In genomic region chr17:77101521-77102410, GRCh38 we compare ENCODE assay signal across 17 cellular contexts. TPM values are rescaled to one million over a fixed set of nuclear protein-coding genes. Genes with fewer than 3 reads are reported as not detected.
DNase-seq lines count a peak whose midpoint lies in the region; ATAC-seq and FAIRE-seq lines count a peak whose summit lies in the region.
"Had no signal": no experiment of that assay in that cellular context is flagged by ENCODE, and none has a peak within 500 bp of the region (broad histone marks: within the 10 kb centered on the region; RNA-seq: fewer than 3 reads in every experiment).

No MANE protein-coding gene starts in this region.

- no peaks in the 10 kb centered on the region for H3K9me3 Mint-ChIP-seq in naive thymus-derived CD8-positive, alpha-beta T cell
- H3K9me3 Mint-ChIP-seq: activated CD8-positive, alpha-beta T cell treated with anti-CD3 and anti-CD28 coated beads for 36 hours; IgD-negative memory B cell had no signal

- intact Hi-C loops in posterior cingulate gyrus (cut with DNase I) = no loop called here

- POLR2A ChIA-PET in naive thymus-derived CD8-positive, alpha-beta T cell (lab: Charles Lee) = no interaction called here

- peak; percentile 66 for DNase-seq in COLO829 (ENCODE audit: low spot score)
- peak; percentile 80 for DNase-seq in RCC 7860 (ENCODE audit: low spot score)
- no peak for DNase-seq in naive thymus-derived CD8-positive, alpha-beta T cell
- DNase-seq in DMS 273 treated with DMSO at 0.1 percent for 48 hours (lab: John Stamatoyannopoulos, UW) = no peak
- no peak for DNase-seq in HT-29 (ENCODE audit: low spot score)
- DNase-seq in posterior cingulate gyrus = no peak
- DNase-seq: activated CD8-positive, alpha-beta T cell treated with anti-CD3 and anti-CD28 coated beads for 36 hours; amniotic stem cell; DMS79 treated with DMSO at 0.1 percent for 48 hours; H7; left ventricle myocardium superior; NCI-H1092; NK-92 treated with Interleukin-12 subunit alpha and Interleukin-12 subunit beta, amount 100 ng/mL, for 24 hours; SIG-M5 had no signal

- peak; percentile 71 for FAIRE-seq in RCC 7860 (lab: Jason Lieb, UNC)
- FAIRE-seq: endometrium had no signal

- H3K36me3 Mint-ChIP-seq in naive thymus-derived CD8-positive, alpha-beta T cell = peaks cover 0 to 13% (median 5%) of the 10 kb centered on the region in 3 donors

- no peaks in the 10 kb centered on the region for H3K27me3 Mint-ChIP-seq in naive thymus-derived CD8-positive, alpha-beta T cell
- H3K27me3 Mint-ChIP-seq: activated CD8-positive, alpha-beta T cell treated with anti-CD3 and anti-CD28 coated beads for 36 hours; IgD-negative memory B cell had no signal

- no peak overlapping the region for H3K4me3 Mint-ChIP-seq in naive thymus-derived CD8-positive, alpha-beta T cell
- H3K4me3 Mint-ChIP-seq: activated CD8-positive, alpha-beta T cell treated with anti-CD3 and anti-CD28 coated beads for 36 hours; IgD-negative memory B cell had no signal

- H3K4me1 Mint-ChIP-seq in naive thymus-derived CD8-positive, alpha-beta T cell = peaks cover 21 to 41% (median 37%) of the 10 kb centered on the region in 4 donors

- peak; percentile 41 for ATAC-seq in GM21737 (IDR thresholded peaks at IDR 0.05; ENCODE audit: unreplicated experiment)
- ATAC-seq in naive thymus-derived CD8-positive, alpha-beta T cell = no peak
- ATAC-seq: activated CD8-positive, alpha-beta T cell treated with anti-CD3 and anti-CD28 coated beads for 36 hours; left ventricle myocardium superior had no signal

- peak overlapping the region in 9 of 10 donors; percentile 0 to 87 (median 52) for H3K27ac Mint-ChIP-seq in naive thymus-derived CD8-positive, alpha-beta T cell
- H3K27ac Mint-ChIP-seq: activated CD8-positive, alpha-beta T cell treated with anti-CD3 and anti-CD28 coated beads for 36 hours had no signal

RNA-seq across cellular contexts. Expression of gene SEC14L1, which starts 39.0 kb away (rescaled TPM):
- total RNA-seq in naive thymus-derived CD8-positive, alpha-beta T cell = 10 to 100 TPM; 26.5 to 32.9 TPM
- 1 to 10 TPM; 7.7 to 9.5 (median 8.9) TPM for polyA plus RNA-seq in naive thymus-derived CD8-positive, alpha-beta T cell
- 13.9 and 16.1 TPM in 2 replicates for total RNA-seq in HT-29 (2014; rRNA removed; shearing (Covaris generic))

Comparison
In these comparisons a context has a peak if more than half of its experiments do, and no peak if none do; other contexts are left out.
1. DNase-seq: peak in COLO829 (single experiment) and RCC 7860 (single experiment); none in naive thymus-derived CD8-positive, alpha-beta T cell (0 of 10), DMS 273 treated with DMSO at 0.1 percent for 48 hours (single experiment), HT-29 (single experiment) and posterior cingulate gyrus (0 of 10).